1 cellular context compared by ENCODE assay signal in genomic region chr11:134332782-134333181, GRCh38.
TF ChIP-seq lines count a peak whose summit lies in the region.

No MANE protein-coding gene starts in this region.

TF ChIP-seq in SK-N-SH, 30 proteins besides CTCF, POLR2A, EP300 and RAD21 (continued from another document):
- TF ChIP-seq, protein P1, sequence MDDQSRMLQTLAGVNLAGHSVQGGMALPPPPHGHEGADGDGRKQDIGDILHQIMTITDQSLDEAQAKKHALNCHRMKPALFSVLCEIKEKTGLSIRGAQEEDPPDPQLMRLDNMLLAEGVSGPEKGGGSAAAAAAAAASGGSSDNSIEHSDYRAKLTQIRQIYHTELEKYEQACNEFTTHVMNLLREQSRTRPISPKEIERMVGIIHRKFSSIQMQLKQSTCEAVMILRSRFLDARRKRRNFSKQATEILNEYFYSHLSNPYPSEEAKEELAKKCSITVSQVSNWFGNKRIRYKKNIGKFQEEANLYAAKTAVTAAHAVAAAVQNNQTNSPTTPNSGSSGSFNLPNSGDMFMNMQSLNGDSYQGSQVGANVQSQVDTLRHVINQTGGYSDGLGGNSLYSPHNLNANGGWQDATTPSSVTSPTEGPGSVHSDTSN (IDR thresholded peaks at IDR 0.05): no peak
- no peak for TF ChIP-seq NRF1 (IDR thresholded peaks at IDR 0.05; ENCODE audit: low read depth, low read length)
- no peak for TF ChIP-seq SMC3 (IDR thresholded peaks at IDR 0.05; ENCODE audit: low read depth, low read length)
- TF ChIP-seq, protein P2, sequence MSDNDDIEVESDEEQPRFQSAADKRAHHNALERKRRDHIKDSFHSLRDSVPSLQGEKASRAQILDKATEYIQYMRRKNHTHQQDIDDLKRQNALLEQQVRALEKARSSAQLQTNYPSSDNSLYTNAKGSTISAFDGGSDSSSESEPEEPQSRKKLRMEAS (IDR thresholded peaks at IDR 0.05; ENCODE audit: low read depth): no peak
- TF ChIP-seq JUND (IDR thresholded peaks at IDR 0.05): no peak
- TF ChIP-seq YY1 (IDR thresholded peaks at IDR 0.05; ENCODE audit: low read depth): no peak
- no peak for TF ChIP-seq FOSL2 (IDR thresholded peaks at IDR 0.05; ENCODE audit: borderline replicate concordance, low read depth)
TF ChIP-seq in SK-N-SH: peak in this region for 0.
